Comparison of ENCODE assay signal across 8 cellular contexts in genomic region chr3:171772427-171773056, GRCh38. TPM values are rescaled to one million over a fixed set of nuclear protein-coding genes. Genes with fewer than 3 reads are reported as not detected.
DNase-seq lines count a peak whose midpoint lies in the region; ATAC-seq and TF ChIP-seq lines count a peak whose summit lies in the region.

No MANE protein-coding gene starts in this region.

- H3K36me3 ChIP-seq in CD8-positive, alpha-beta T cell (ENCODE audit: insufficient read depth, low read length): no peaks in the 10 kb centered on the region
- no peaks in the 10 kb centered on the region for H3K36me3 ChIP-seq in HAP-1 (replicated peaks)
- no peaks in the 10 kb centered on the region for H3K36me3 ChIP-seq in endodermal cell (ENCODE audit: control insufficient read depth, insufficient read depth, low read length)
- no peaks in the 10 kb centered on the region for H3K36me3 ChIP-seq in thyroid gland

- H3K27me3 Mint-ChIP-seq in CD8-positive, alpha-beta T cell (ENCODE audit: low read depth): peaks cover 5% of the 10 kb centered on the region
- no peaks in the 10 kb centered on the region for H3K27me3 Mint-ChIP-seq in endodermal cell (ENCODE audit: insufficient read depth)
- H3K27me3 Mint-ChIP-seq in stimulated activated memory B cell treated with anti-CD40 and anti-IgM and Interleukin-4, amounts not matched to agents 10 μg/mL and 1 μg/mL and 100 μg/mL, for 72 hours: no peaks in the 10 kb centered on the region

- H3K4me3 ChIP-seq in CD8-positive, alpha-beta T cell (ENCODE audit: low read depth, low read length): no peak overlapping the region
- H3K4me3 ChIP-seq in HAP-1 (no peak overlapping the region), endodermal cell (ENCODE audit: low read length) (no peak overlapping the region), thyroid gland (replicated peaks in 1 of 3) (no peak overlapping the region)

- H3K9ac ChIP-seq in endodermal cell (ENCODE audit: extremely low read depth, low read length, poor library complexity, severe bottlenecking): no peak overlapping the region

- H3K27ac ChIP-seq in CD8-positive, alpha-beta T cell (ENCODE audit: low read depth, low read length): no peak overlapping the region
- H3K27ac ChIP-seq in endodermal cell (ENCODE audit: low read depth, low read length) (no peak overlapping the region), thyroid gland (no peak overlapping the region)

- WGBS in endodermal cell (ENCODE audit: insufficient coverage in 1 of 2, insufficient read length in 1 of 2), 2 experiments: 1 to 6% methylated on average over 2 of the region's 4 CpGs
- WGBS in thyroid gland, 2 donors: 1 to 2% methylated on average over 4 of the region's 4 CpGs

- DNase-seq in CD8-positive, alpha-beta T cell: peak in 6 of 7 experiments; percentile 13 to 55 (median 38)
- DNase-seq in HAP-1 (ENCODE audit: low spot score in 2 of 2) (peak; percentile 56 to 70), NCI-H2227 treated with DMSO at 0.1 percent for 48 hours (lab: John Stamatoyannopoulos, UW) (peak; percentile 52), endodermal cell (peak; percentile 87), myocyte (ENCODE audit: low read depth) (peak; percentile 73), thyroid gland (peak; percentile 60 to 62)
- DNase-seq in activated CD4-positive, alpha-beta T cell treated with anti-CD3 and anti-CD28 coated beads for 4 hours: peak; percentile 22 to 49

- peak; percentile 36 for ATAC-seq in CD8-positive, alpha-beta T cell
- no peak for ATAC-seq in stimulated activated memory B cell treated with anti-CD40 and anti-IgM and Interleukin-4, amounts not matched to agents 10 μg/mL and 1 μg/mL and 100 μg/mL, for 72 hours

- CTCF ChIA-PET in CD8-positive, alpha-beta T cell (lab: Charles Lee): interaction anchor here (0.7 to 3.8 kb wide), 21 partner anchors 12 to 1359 kb away, joined by 3 to 24 read pairs (median 3); no protein-coding TSS in a partner anchor

- H3K27ac Mint-ChIP-seq in CD8-positive, alpha-beta T cell: no peak overlapping the region
- no peak overlapping the region for H3K27ac Mint-ChIP-seq in endodermal cell
- H3K27ac Mint-ChIP-seq in stimulated activated memory B cell treated with anti-CD40 and anti-IgM and Interleukin-4, amounts not matched to agents 10 μg/mL and 1 μg/mL and 100 μg/mL, for 72 hours: no peak overlapping the region

- H3K27me3 ChIP-seq in CD8-positive, alpha-beta T cell (ENCODE audit: insufficient read depth, low read length): no peaks in the 10 kb centered on the region
- no peaks in the 10 kb centered on the region for H3K27me3 ChIP-seq in HAP-1 (ENCODE audit: low read depth)
- H3K27me3 ChIP-seq in endodermal cell (ENCODE audit: control insufficient read depth, insufficient read depth, low read length, poor library complexity, severe bottlenecking): no peaks in the 10 kb centered on the region
- no peaks in the 10 kb centered on the region for H3K27me3 ChIP-seq in thyroid gland

- no peaks in the 10 kb centered on the region for H3K4me1 ChIP-seq in CD8-positive, alpha-beta T cell (ENCODE audit: insufficient read depth, low read length)
- H3K4me1 ChIP-seq in HAP-1: no peaks in the 10 kb centered on the region
- no peaks in the 10 kb centered on the region for H3K4me1 ChIP-seq in endodermal cell (ENCODE audit: control insufficient read depth, insufficient read depth, low read length)
- peaks cover 7 to 13% of the 10 kb centered on the region in 2 donors for H3K4me1 ChIP-seq in thyroid gland

- POLR2A ChIA-PET in CD8-positive, alpha-beta T cell (lab: Charles Lee): no interaction called here

- no peaks in the 10 kb centered on the region for H3K9me3 Mint-ChIP-seq in CD8-positive, alpha-beta T cell
- no peaks in the 10 kb centered on the region for H3K9me3 Mint-ChIP-seq in endodermal cell
- no peaks in the 10 kb centered on the region for H3K9me3 Mint-ChIP-seq in stimulated activated memory B cell treated with anti-CD40 and anti-IgM and Interleukin-4, amounts not matched to agents 10 μg/mL and 1 μg/mL and 100 μg/mL, for 72 hours

- H3K4me1 Mint-ChIP-seq in CD8-positive, alpha-beta T cell (ENCODE audit: low read depth): no peaks in the 10 kb centered on the region
- H3K4me1 Mint-ChIP-seq in endodermal cell: peaks cover 11% of the 10 kb centered on the region
- H3K4me1 Mint-ChIP-seq in stimulated activated memory B cell treated with anti-CD40 and anti-IgM and Interleukin-4, amounts not matched to agents 10 μg/mL and 1 μg/mL and 100 μg/mL, for 72 hours: no peaks in the 10 kb centered on the region

- no peaks in the 10 kb centered on the region for H3K36me3 Mint-ChIP-seq in CD8-positive, alpha-beta T cell
- H3K36me3 Mint-ChIP-seq in endodermal cell (ENCODE audit: low read depth): no peaks in the 10 kb centered on the region
- no peaks in the 10 kb centered on the region for H3K36me3 Mint-ChIP-seq in stimulated activated memory B cell treated with anti-CD40 and anti-IgM and Interleukin-4, amounts not matched to agents 10 μg/mL and 1 μg/mL and 100 μg/mL, for 72 hours

- TF ChIP-seq CTCF in CD8-positive, alpha-beta T cell (IDR thresholded peaks at IDR 0.05): peak; percentile 58
- TF ChIP-seq CTCF in endodermal cell (conservative IDR thresholded peaks at IDR 0.05): peak; percentile 88
- TF ChIP-seq CTCF in thyroid gland (IDR thresholded peaks at IDR 0.05): peak in 5 of 6 experiments; percentile 44 to 68 (median 63)

- in situ Hi-C loops in HAP-1 (cut with MboI; ENCODE audit: low sequenced_read_pairs): no loop called here

- no peak overlapping the region for H3K4me3 Mint-ChIP-seq in CD8-positive, alpha-beta T cell
- H3K4me3 Mint-ChIP-seq in endodermal cell: no peak overlapping the region
- H3K4me3 Mint-ChIP-seq in stimulated activated memory B cell treated with anti-CD40 and anti-IgM and Interleukin-4, amounts not matched to agents 10 μg/mL and 1 μg/mL and 100 μg/mL, for 72 hours: no peak overlapping the region

- intact Hi-C loops in CD8-positive, alpha-beta T cell (cut with DNase I, micrococcal nuclease): loop anchor here (2.0 to 10.0 kb wide), 8 partner anchors 128 to 1360 kb away; no protein-coding TSS in a partner anchor
- intact Hi-C loops in thyroid gland (cut with DNase I): loop anchor here (10.0 kb wide), 1 partner anchor 128 kb away; no protein-coding TSS in a partner anchor

- TF ChIP-seq POLR2A in thyroid gland (IDR thresholded peaks at IDR 0.05): no peak

- H3K9me3 ChIP-seq in CD8-positive, alpha-beta T cell (ENCODE audit: low read length): no peaks in the 10 kb centered on the region
- H3K9me3 ChIP-seq in HAP-1 (no peaks in the 10 kb centered on the region), endodermal cell (ENCODE audit: control insufficient read depth, low read length) (no peaks in the 10 kb centered on the region), thyroid gland (no peaks in the 10 kb centered on the region)

RNA-seq across cellular contexts. Expression of gene PLD1, which starts 37.7 kb away (rescaled TPM):
- 1 to 10 TPM; 1.1 to 1.6 TPM for total RNA-seq in CD8-positive, alpha-beta T cell
- 10 to 100 TPM in 1 of 2 donors, 1 to 10 TPM in 1; 9.5 to 15.9 TPM for total RNA-seq in endodermal cell
- 3.0 TPM for polyA plus RNA-seq in endodermal cell (2013, experiment 1 of 2)
- polyA plus RNA-seq in endodermal cell (2013, experiment 2 of 2): 3.1 TPM
- 5.3 and 6.0 TPM in 2 replicates for total RNA-seq in myocyte
- 1.9 TPM for polyA plus RNA-seq in myocyte (2012)
- total RNA-seq in thyroid gland: 10 to 100 TPM; 13.0 to 21.7 (median 19.8) TPM

Comparison
In these comparisons a context has a peak if more than half of its experiments do, and no peak if none do; other contexts are left out.
1. DNase-seq: peak in every context shown above with its lines; median percentile 87 in endodermal cell; 73 in myocyte; 63 in HAP-1; 61 in thyroid gland; 52 in NCI-H2227 treated with DMSO at 0.1 percent for 48 hours; 38 in CD8-positive, alpha-beta T cell; 36 in activated CD4-positive, alpha-beta T cell treated with anti-CD3 and anti-CD28 coated beads for 4 hours.